ENCODE assay signal across 8 cellular contexts in the genomic region with DNA sequence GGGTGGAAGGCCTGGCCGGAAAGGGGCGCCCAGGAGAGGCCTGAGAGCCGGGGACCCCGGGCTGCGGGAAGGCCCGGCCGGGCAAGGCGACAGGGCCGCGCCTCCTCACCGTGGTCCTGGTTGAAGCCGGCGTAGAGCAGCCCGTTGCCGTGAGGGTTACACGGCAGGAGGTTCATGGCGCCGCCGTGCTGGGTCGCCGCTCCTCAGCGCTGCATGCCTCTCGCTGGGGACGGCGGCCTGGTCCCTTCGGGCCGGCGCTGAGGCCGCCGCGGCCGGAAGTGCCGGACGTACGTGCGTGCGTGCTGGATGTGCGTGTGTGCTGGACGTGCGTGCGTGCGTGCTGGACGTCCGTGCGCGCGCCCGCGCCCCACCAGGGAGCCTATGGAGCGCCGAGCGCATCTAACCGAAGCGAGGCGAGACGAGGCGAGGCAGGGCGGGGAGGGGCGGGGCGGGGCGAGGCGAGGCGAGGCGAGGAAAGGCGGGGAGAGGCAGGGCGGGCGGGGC. TPM values are rescaled to one million over a fixed set of nuclear protein-coding genes. Genes with fewer than 3 reads are reported as not detected.
DNase-seq lines count a peak whose midpoint lies in the region; ATAC-seq and TF ChIP-seq lines count a peak whose summit lies in the region.

A gene (minus strand): TSS at position 280 of the 504 bp plus-strand sequence. CDS start 104 bp downstream, at position 176.

- H4K20me1 ChIP-seq in OCI-LY3 (ENCODE audit: insufficient read depth, low read length): peaks cover 39% of the 10 kb centered on the region

- no peaks in the 10 kb centered on the region for H3K9me3 ChIP-seq in Caco-2
- H3K9me3 ChIP-seq in OCI-LY3 (ENCODE audit: insufficient read depth, low read length): no peaks in the 10 kb centered on the region

- H3K27me3 ChIP-seq in Caco-2 (replicated peaks; ENCODE audit: control insufficient read depth, insufficient read depth, low read length) (no peaks in the 10 kb centered on the region), OCI-LY3 (ENCODE audit: low read depth, low read length) (no peaks in the 10 kb centered on the region)

- H3K36me3 ChIP-seq in Caco-2 (ENCODE audit: control insufficient read depth, insufficient read depth, low read length) (peaks cover 3% of the 10 kb centered on the region), OCI-LY3 (replicated peaks; ENCODE audit: low read depth, low read length) (peaks cover 12% of the 10 kb centered on the region)

- peak; percentile 81 for ATAC-seq in GM21515 (IDR thresholded peaks at IDR 0.05; ENCODE audit: unreplicated experiment)

- intact Hi-C loops in Caco-2 (cut with micrococcal nuclease; ENCODE audit: unreplicated experiment): no loop called here

- H2AFZ ChIP-seq in OCI-LY3 (ENCODE audit: low read depth, low read length): peak within 1 kb of the TSS; percentile 22; the same call in 1 of the 2 replicates

- CTCF ChIA-PET in Caco-2 (lab: Charles Lee): no interaction called here

- H3K27ac ChIP-seq in OCI-LY3 (ENCODE audit: low read length): peak within 1 kb of the TSS; percentile 74

- H3K4me3 ChIP-seq in Caco-2 (ENCODE audit: low read depth, low read length) (peak within 1 kb of the TSS; percentile 88), OCI-LY3 (ENCODE audit: low read length) (peak within 1 kb of the TSS; percentile 90)

- H3K4me3 Mint-ChIP-seq in Caco-2 (ENCODE audit: unreplicated experiment): peak within 1 kb of the TSS; percentile 84

- peak within 1 kb of the TSS; percentile 64 for H3K27ac Mint-ChIP-seq in Caco-2 (ENCODE audit: unreplicated experiment)

- H3K4me2 ChIP-seq in OCI-LY3 (ENCODE audit: low read length): peak within 1 kb of the TSS; percentile 90

- H3K27me3 Mint-ChIP-seq in Caco-2 (ENCODE audit: insufficient read depth, unreplicated experiment): no peaks in the 10 kb centered on the region

- peaks cover 48% of the 10 kb centered on the region for H3K79me2 ChIP-seq in OCI-LY3 (ENCODE audit: low read length)

- peaks cover 40% of the 10 kb centered on the region for H3K36me3 Mint-ChIP-seq in Caco-2 (ENCODE audit: insufficient read depth, unreplicated experiment)

- POLR2A ChIA-PET in Caco-2 (lab: Charles Lee): interaction anchor here (0.7 kb wide), 1 partner anchor 1815 kb away, joined by 3 read pairs; no protein-coding TSS in a partner anchor

- DNase-seq in Caco-2: peak; percentile 94 to 95
- peak; percentile 96 for DNase-seq in HuH-7.5 (ENCODE audit: low spot score)
- DNase-seq in activated T-cell treated with anti-CD3 and anti-CD28 coated beads for 1 hour (ENCODE audit: low read depth): peak; percentile 76
- DNase-seq in epidermal melanocyte (ENCODE audit: insufficient read length, low spot score): peak; percentile 98
- peak; percentile 93 for DNase-seq in middle frontal gyrus (ENCODE audit: extremely low spot score, low spot score)
- DNase-seq in stimulated activated CD8-positive, alpha-beta memory T cell treated with anti-CD3 and anti-CD28 coated beads, Interleukin-2, amount 100 ng/mL, for 1 hour (ENCODE audit: low read depth in 2 of 2): peak; percentile 68 to 76

- H3K9ac ChIP-seq in OCI-LY3 (ENCODE audit: low read length): peak within 1 kb of the TSS; percentile 87

- TF ChIP-seq CTCF in Caco-2 (IDR thresholded peaks at IDR 0.05; ENCODE audit: insufficient read depth in 1 of 2, low read depth in 1 of 2, low read length in 1 of 2, severe bottlenecking in 1 of 2, unreplicated experiment in 1 of 2) (no peak), OCI-LY3 (IDR thresholded peaks at IDR 0.05; ENCODE audit: low read depth, low read length) (no peak)

- H3K4me1 Mint-ChIP-seq in Caco-2 (ENCODE audit: low read depth, unreplicated experiment): no peaks in the 10 kb centered on the region

- no peaks in the 10 kb centered on the region for H3K9me3 Mint-ChIP-seq in Caco-2 (ENCODE audit: unreplicated experiment)

- BruUV-seq in Caco-2 (replicated peaks; lab: Mats Ljungman, UMichigan): no TSS peak

- peaks cover 8% of the 10 kb centered on the region; the same call in 1 of the 2 replicates for H3K4me1 ChIP-seq in Caco-2
- peaks cover 8% of the 10 kb centered on the region for H3K4me1 ChIP-seq in OCI-LY3 (ENCODE audit: low read length)

RNA-seq across cellular contexts. Expression of the gene that starts here (rescaled TPM):
- total RNA-seq in Caco-2 (2022): 106 and 110 TPM in 2 replicates

Comparison
In these comparisons a context has a peak if more than half of its experiments do, and no peak if none do; other contexts are left out.
1. Peak in every context shown above with its lines: DNase-seq, ATAC-seq, H3K4me3 ChIP-seq and H3K27ac ChIP-seq.